ENCODE assay signal across 1 cellular context in genomic region chr18:3935316-3935715, GRCh38.
TF ChIP-seq lines count a peak whose summit lies in the region.

No MANE protein-coding gene starts in this region.

TF ChIP-seq in IMR-90, 13 proteins besides CTCF, POLR2A, EP300 and RAD21 (continued from another document):
- TF ChIP-seq ELK1 (IDR thresholded peaks at IDR 0.05; ENCODE audit: borderline replicate concordance, low read depth, low read length) = no peak
- TF ChIP-seq BHLHE40 (IDR thresholded peaks at IDR 0.05; ENCODE audit: low read depth, low read length) = no peak
